Comparison of ENCODE assay signal across 24 cellular contexts in the genomic region with DNA sequence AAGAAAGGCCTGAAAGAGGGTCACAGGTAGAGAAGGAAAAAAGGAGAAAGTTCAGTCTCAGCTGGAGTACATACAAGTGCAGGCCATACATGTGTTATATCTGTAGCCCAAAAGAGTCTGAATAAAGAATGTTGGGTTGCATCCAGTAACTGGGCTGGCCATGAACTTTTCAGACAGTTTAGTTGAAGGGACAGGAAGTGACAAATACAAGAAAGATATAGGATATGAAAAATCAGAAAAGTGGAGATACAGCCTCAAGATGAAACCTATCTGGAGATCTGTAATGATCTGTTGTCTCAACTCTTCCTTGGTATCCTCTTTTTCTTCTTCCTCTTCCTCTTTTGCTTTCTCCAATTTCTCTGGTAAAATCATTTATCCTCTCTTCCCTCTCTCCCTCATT.
"Had no signal": no experiment of that assay in that cellular context is flagged by ENCODE, and none has a peak within 500 bp of the region (broad histone marks: within the 10 kb centered on the region; RNA-seq: fewer than 3 reads in every experiment).

No MANE protein-coding gene starts in this region.

- FAIRE-seq: keratinocyte had no signal

- H3K27me3 ChIP-seq: body of pancreas, heart left ventricle, right lobe of liver, tibial nerve had no signal

- H3K4me1 ChIP-seq: body of pancreas, lower lobe of right lung, right lobe of liver, tibial nerve had no signal

- H3K9me3 ChIP-seq: body of pancreas, heart left ventricle, lower lobe of right lung, mucosa of descending colon, right lobe of liver, tibial nerve had no signal

- DNase-seq: activated CD4-positive, alpha-beta T cell treated with anti-CD3 and anti-CD28 coated beads, Interleukin-2, amount 10 ng/mL, durations not matched to agents 7 days and 5 days; activated CD4-positive, CD25-positive, alpha-beta regulatory T cell treated with anti-CD3 and anti-CD28 coated beads, Interleukin-2, amount 50 U/mL, for 72 hours; activated CD8-positive, alpha-beta memory T cell treated with anti-CD3 and anti-CD28 coated beads, Interleukin-2, amount 10 ng/mL, durations not matched to agents 7 days and 5 days; activated CD8-positive, alpha-beta T cell treated with anti-CD3 and anti-CD28 coated beads for 36 hours; activated gamma-delta T cell; activated T-cell treated with anti-CD3 and anti-CD28 coated beads for 4 hours; anterior cingulate cortex; body of pancreas; effector CD8-positive, alpha-beta T cell; heart left ventricle; lower lobe of right lung; mesendoderm; mucosa of descending colon; nucleus accumbens; posterior cingulate gyrus; right lobe of liver; stimulated activated CD4-positive, alpha-beta T cell treated with anti-CD3 and anti-CD28 coated beads, Interleukin-1b, Interleukin-23, amount 100 ng/mL, for 48 hours; stimulated activated naive CD8-positive, alpha-beta T cell treated with anti-CD3 and anti-CD28 coated beads, Interleukin-15, amount 100 ng/mL, for 72 hours; T-helper 2 cell had no signal

- ATAC-seq: activated CD8-positive, alpha-beta memory T cell treated with anti-CD3 and anti-CD28 coated beads, Interleukin-2, amount 10 ng/mL, durations not matched to agents 7 days and 5 days; activated CD8-positive, alpha-beta T cell treated with anti-CD3 and anti-CD28 coated beads for 36 hours; body of pancreas; heart left ventricle; lower lobe of right lung; mucosa of descending colon; right lobe of liver; stimulated activated effector memory CD8-positive, alpha-beta T cell treated with anti-CD3 and anti-CD28 coated beads, Interleukin-12 subunit alpha, Interleukin-12 subunit beta, amount 100 ng/mL, for 72 hours; stimulated activated naive CD8-positive, alpha-beta T cell treated with anti-CD3 and anti-CD28 coated beads, Interleukin-15, amount 100 ng/mL, for 72 hours had no signal

- H3K4me3 ChIP-seq: body of pancreas, heart left ventricle, lower lobe of right lung, mucosa of descending colon, right lobe of liver, skin epidermis, tibial nerve had no signal

- H3K36me3 ChIP-seq: heart left ventricle, lower lobe of right lung, right lobe of liver, tibial nerve had no signal

- H3K27ac ChIP-seq: body of pancreas, heart left ventricle, lower lobe of right lung, right lobe of liver, skin epidermis, tibial nerve, VCaP had no signal
